Comparison of ENCODE assay signal across 1 cellular context in the genomic region with DNA sequence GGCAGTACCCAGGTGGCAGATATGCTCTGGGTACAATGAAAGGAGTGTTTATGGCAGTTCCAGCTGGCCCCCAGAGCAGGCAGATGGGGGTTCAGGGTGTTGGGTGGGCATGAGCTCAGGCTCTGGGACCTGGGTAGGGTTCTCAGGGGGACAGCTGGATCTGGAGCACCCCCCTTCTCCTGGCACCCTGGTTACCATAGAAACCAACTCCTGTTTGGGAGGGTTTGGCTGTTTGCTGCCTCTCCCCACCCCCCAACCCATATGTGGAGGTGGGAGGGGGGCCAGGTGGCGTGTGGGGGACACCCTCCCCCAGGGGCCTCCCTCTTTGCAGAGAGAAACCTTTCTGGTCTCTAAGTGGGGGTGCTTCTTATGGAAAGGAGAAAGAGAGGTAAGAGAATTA.
A peak's percentile ranks its signal among the peaks of the same experiment; 100 is the strongest.
TF ChIP-seq lines count a peak whose summit lies in the region.

No MANE protein-coding gene starts in this region.

TF ChIP-seq in GM12878, 131 proteins besides CTCF, POLR2A, EP300 and RAD21:
- TF ChIP-seq STAT3 (IDR thresholded peaks at IDR 0.05; ENCODE audit: low read depth, low read length), result no peak
- TF ChIP-seq MTA2 (IDR thresholded peaks at IDR 0.05; ENCODE audit: low read depth), result no peak
- TF ChIP-seq NFYA (IDR thresholded peaks at IDR 0.05; ENCODE audit: borderline replicate concordance, low read depth, low read length), result no peak
- 0 out of 2 replicates have a peak, but pooled peaks have one; percentile 36 for TF ChIP-seq BMI1 (IDR thresholded peaks at IDR 0.05; ENCODE audit: borderline replicate concordance)
- no peak for TF ChIP-seq JUNB (IDR thresholded peaks at IDR 0.05)
- TF ChIP-seq, protein P1, sequence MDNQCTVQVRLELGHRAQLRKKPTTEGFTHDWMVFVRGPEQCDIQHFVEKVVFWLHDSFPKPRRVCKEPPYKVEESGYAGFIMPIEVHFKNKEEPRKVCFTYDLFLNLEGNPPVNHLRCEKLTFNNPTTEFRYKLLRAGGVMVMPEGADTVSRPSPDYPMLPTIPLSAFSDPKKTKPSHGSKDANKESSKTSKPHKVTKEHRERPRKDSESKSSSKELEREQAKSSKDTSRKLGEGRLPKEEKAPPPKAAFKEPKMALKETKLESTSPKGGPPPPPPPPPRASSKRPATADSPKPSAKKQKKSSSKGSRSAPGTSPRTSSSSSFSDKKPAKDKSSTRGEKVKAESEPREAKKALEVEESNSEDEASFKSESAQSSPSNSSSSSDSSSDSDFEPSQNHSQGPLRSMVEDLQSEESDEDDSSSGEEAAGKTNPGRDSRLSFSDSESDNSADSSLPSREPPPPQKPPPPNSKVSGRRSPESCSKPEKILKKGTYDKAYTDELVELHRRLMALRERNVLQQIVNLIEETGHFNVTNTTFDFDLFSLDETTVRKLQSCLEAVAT (IDR thresholded peaks at IDR 0.05), result no peak
